In the genomic region with DNA sequence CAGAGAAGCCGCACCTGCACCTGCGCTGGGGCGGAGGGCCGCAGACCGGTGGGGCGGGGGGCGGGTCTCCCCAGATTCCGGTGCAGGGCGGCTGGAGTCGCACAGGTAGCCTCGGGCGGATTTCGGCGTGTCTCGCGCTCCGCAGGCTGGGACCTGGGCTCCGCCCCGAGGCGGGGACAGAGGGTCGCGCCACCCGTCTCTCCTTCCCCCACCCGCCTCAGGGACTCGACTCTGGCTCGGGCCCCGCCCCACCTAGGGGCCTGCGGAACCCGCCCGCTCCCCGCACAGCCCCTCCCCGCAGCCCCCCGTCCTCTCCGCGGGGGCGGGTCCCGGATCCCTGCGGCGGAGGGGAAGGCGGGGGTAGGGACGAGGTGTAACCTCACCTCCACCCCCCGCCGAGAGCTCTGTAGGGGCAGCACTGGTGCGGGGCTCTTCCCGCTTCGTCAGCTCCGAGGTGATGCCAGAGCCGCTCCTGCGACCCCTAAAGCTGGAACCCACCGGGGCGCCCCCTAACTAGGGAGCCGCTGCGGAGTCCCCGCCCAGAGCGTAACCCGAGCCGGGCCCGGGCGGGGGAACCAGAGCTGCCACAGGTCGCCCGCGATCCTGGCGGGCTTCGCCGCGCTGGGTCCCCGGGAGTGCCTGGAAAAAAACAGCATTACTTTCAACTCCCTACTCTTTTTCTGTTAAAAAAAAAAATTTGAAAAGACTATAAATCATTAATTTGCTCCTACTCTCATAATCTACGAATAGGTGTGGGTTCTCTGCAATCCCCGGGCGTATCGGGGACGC, we compare ENCODE assay signal across 8 cellular contexts. TPM values are rescaled to one million over a fixed set of nuclear protein-coding genes. Genes with fewer than 3 reads are reported as not detected.
DNase-seq lines count a peak whose midpoint lies in the region; ATAC-seq and TF ChIP-seq lines count a peak whose summit lies in the region.

A gene with protein sequence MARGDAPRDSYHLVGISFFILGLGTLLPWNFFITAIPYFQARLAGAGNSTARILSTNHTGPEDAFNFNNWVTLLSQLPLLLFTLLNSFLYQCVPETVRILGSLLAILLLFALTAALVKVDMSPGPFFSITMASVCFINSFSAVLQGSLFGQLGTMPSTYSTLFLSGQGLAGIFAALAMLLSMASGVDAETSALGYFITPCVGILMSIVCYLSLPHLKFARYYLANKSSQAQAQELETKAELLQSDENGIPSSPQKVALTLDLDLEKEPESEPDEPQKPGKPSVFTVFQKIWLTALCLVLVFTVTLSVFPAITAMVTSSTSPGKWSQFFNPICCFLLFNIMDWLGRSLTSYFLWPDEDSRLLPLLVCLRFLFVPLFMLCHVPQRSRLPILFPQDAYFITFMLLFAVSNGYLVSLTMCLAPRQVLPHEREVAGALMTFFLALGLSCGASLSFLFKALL (minus strand): TSS at position 134 of the 789 bp plus-strand sequence. CDS start 169 bp downstream, outside the sequence.

- no peaks in the 10 kb centered on the region for H3K27me3 ChIP-seq in effector memory CD4-positive, alpha-beta T cell (replicated peaks; ENCODE audit: control insufficient read depth, insufficient read depth, low read length, poor library complexity, severe bottlenecking)

- no peaks in the 10 kb centered on the region for H3K9me3 ChIP-seq in effector memory CD4-positive, alpha-beta T cell (ENCODE audit: control insufficient read depth, low read length)
- H3K9me3 ChIP-seq in mucosa of descending colon = no peaks in the 10 kb centered on the region

- no peak for TF ChIP-seq CTCF in mucosa of descending colon (IDR thresholded peaks at IDR 0.05)

- peaks cover 6% of the 10 kb centered on the region for H3K4me1 ChIP-seq in effector memory CD4-positive, alpha-beta T cell (ENCODE audit: control insufficient read depth, insufficient read depth, low read length, poor library complexity, severe bottlenecking)
- peaks cover 3% of the 10 kb centered on the region for H3K4me1 ChIP-seq in mucosa of descending colon (ENCODE audit: low read depth)

- peak within 1 kb of the TSS; percentile 61 for H3K27ac ChIP-seq in effector memory CD4-positive, alpha-beta T cell (ENCODE audit: insufficient read depth, low read length, poor library complexity, severe bottlenecking)

- no peaks in the 10 kb centered on the region for H3K36me3 ChIP-seq in effector memory CD4-positive, alpha-beta T cell (ENCODE audit: control insufficient read depth, insufficient read depth, low read length)
- no peaks in the 10 kb centered on the region for H3K36me3 ChIP-seq in mucosa of descending colon (ENCODE audit: low read depth)

- peak within 1 kb of the TSS; percentile 83 for H3K4me3 ChIP-seq in effector memory CD4-positive, alpha-beta T cell (ENCODE audit: insufficient read depth, low read depth, low read length, poor library complexity, severe bottlenecking)
- peak within 1 kb of the TSS; percentile 46 for H3K4me3 ChIP-seq in mucosa of descending colon

- intact Hi-C loops in mucosa of descending colon (cut with DNase I, micrococcal nuclease) = no loop called here

- ATAC-seq in GM18511 (IDR thresholded peaks at IDR 0.05; ENCODE audit: unreplicated experiment) (peak; percentile 73), HG03159 (IDR thresholded peaks at IDR 0.05; ENCODE audit: unreplicated experiment) (peak; percentile 45), mucosa of descending colon (peak; percentile 82)

- DNase-seq in NCI-H510A treated with DMSO at 0.1 percent for 48 hours (lab: John Stamatoyannopoulos, UW) = peak; percentile 88
- peak; percentile 79 to 84 for DNase-seq in activated CD4-positive, alpha-beta T cell treated with anti-CD3 and anti-CD28 coated beads, Interleukin-2, amount 50 U/mL, for 48 hours
- DNase-seq in effector memory CD4-positive, alpha-beta T cell = peak; percentile 51 to 67 (median 63)
- peak; percentile 83 to 91 (median 91) for DNase-seq in mucosa of descending colon
- peak; percentile 71 for DNase-seq in stimulated activated CD8-positive, alpha-beta memory T cell treated with anti-CD3 and anti-CD28 coated beads, Interleukin-4, amount 100 ng/mL, for 24 hours (ENCODE audit: low read depth)
- no peak for DNase-seq in NK-92 treated with Interleukin-12 subunit alpha and Interleukin-12 subunit beta, amount 100 ng/mL, for 24 hours (lab: John Stamatoyannopoulos, UW)

RNA-seq across cellular contexts. Expression of the gene that starts here (rescaled TPM):
- 10 to 100 TPM; 10.3 to 22.6 (median 14.9) TPM for total RNA-seq in mucosa of descending colon
